ENCODE assay signal across 33 cellular contexts in the genomic region with DNA sequence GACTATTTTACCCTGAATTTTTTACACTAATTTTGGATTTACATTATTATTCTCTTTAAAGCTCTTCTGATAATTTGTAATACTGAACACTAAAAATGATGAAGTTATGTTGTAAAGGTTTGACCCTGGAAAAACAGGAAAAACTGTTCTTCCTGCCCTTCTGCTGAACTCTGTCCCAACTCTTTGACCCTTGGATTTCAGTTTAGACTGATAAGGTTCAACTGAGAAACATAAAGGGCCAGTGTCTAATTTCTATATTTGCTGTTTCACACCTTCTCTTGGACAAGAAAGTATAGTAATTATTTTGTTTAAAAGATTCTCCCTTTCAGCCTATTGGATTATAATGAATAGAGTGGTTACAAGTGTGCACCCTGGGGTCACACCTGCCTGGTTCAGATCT.
"Had no signal": no experiment of that assay in that cellular context is flagged by ENCODE, and none has a peak within 500 bp of the region (broad histone marks: within the 10 kb centered on the region; RNA-seq: fewer than 3 reads in every experiment).

No MANE protein-coding gene starts in this region.

- H3K4me3 Mint-ChIP-seq: activated T-cell treated with anti-CD3 and anti-CD28 coated beads, Interleukin-2, amount 50 U/mL, for 72 hours; dendritic cell treated with granulocyte-macrophage colony-stimulating factor and Interleukin-4, amounts not matched to agents 40 ng/mL and 50 ng/mL, for 4 days; immature natural killer cell; naive B cell; stimulated activated memory B cell treated with anti-CD40 and anti-IgM and Interleukin-4, amounts not matched to agents 10 μg/mL and 1 μg/mL and 100 μg/mL, for 72 hours; stimulated activated naive CD8-positive, alpha-beta T cell treated with anti-CD3 and anti-CD28 coated beads, Interleukin-15, amount 100 ng/mL, for 72 hours; T-cell had no signal

- ATAC-seq: activated naive CD4-positive, alpha-beta T cell treated with anti-CD3 and anti-CD28 coated beads, Interleukin-2, amount 50 U/mL, for 72 hours; activated T-cell treated with anti-CD3 and anti-CD28 coated beads, Interleukin-2, amount 50 U/mL, for 72 hours; stimulated activated memory B cell treated with anti-CD40 and anti-IgM and Interleukin-4, amounts not matched to agents 10 μg/mL and 1 μg/mL and 100 μg/mL, for 72 hours; stimulated activated naive CD8-positive, alpha-beta T cell treated with anti-CD3 and anti-CD28 coated beads, Interleukin-15, amount 100 ng/mL, for 72 hours; T-cell had no signal

- H3K27ac Mint-ChIP-seq: activated naive CD4-positive, alpha-beta T cell treated with anti-CD3 and anti-CD28 coated beads, Interleukin-2, amount 50 U/mL, for 72 hours; activated T-cell treated with anti-CD3 and anti-CD28 coated beads, Interleukin-2, amount 50 U/mL, for 72 hours; dendritic cell treated with granulocyte-macrophage colony-stimulating factor and Interleukin-4, amounts not matched to agents 40 ng/mL and 50 ng/mL, for 4 days; immature natural killer cell; naive B cell; stimulated activated memory B cell treated with anti-CD40 and anti-IgM and Interleukin-4, amounts not matched to agents 10 μg/mL and 1 μg/mL and 100 μg/mL, for 72 hours; stimulated activated naive CD8-positive, alpha-beta T cell treated with anti-CD3 and anti-CD28 coated beads, Interleukin-15, amount 100 ng/mL, for 72 hours; T-cell had no signal

- H3K27me3 ChIP-seq: breast epithelium, ovary, sigmoid colon, thyroid gland, upper lobe of left lung, vagina had no signal

- H3K4me1 Mint-ChIP-seq: immature natural killer cell; naive B cell; stimulated activated memory B cell treated with anti-CD40 and anti-IgM and Interleukin-4, amounts not matched to agents 10 μg/mL and 1 μg/mL and 100 μg/mL, for 72 hours; stimulated activated naive CD8-positive, alpha-beta T cell treated with anti-CD3 and anti-CD28 coated beads, Interleukin-15, amount 100 ng/mL, for 72 hours; T-cell had no signal

- H3K4me3 ChIP-seq: breast epithelium, ovary, prostate gland, sigmoid colon, smooth muscle cell, thyroid gland, upper lobe of left lung, vagina had no signal

- H3K4me1 ChIP-seq: breast epithelium, prostate gland, sigmoid colon, thyroid gland, vagina had no signal

- H3K27ac ChIP-seq: breast epithelium, ovary, prostate gland, sigmoid colon, thyroid gland, upper lobe of left lung, vagina had no signal

- DNase-seq: activated CD4-positive, alpha-beta T cell treated with anti-CD3 and anti-CD28 coated beads for 4 hours; activated CD4-positive, alpha-beta T cell treated with anti-CD3 and anti-CD28 coated beads, Interleukin-2, amount 50 U/mL, for 4 hours; activated CD4-positive, CD25-positive, alpha-beta regulatory T cell; activated naive CD4-positive, alpha-beta T cell; activated T-cell treated with anti-CD3 and anti-CD28 coated beads for 4 hours; activated T-cell treated with anti-CD3 and anti-CD28 coated beads, Interleukin-2, amount 50 U/mL, for 72 hours; central memory CD4-positive, alpha-beta T cell; effector CD8-positive, alpha-beta T cell; foreskin fibroblast; head of caudate nucleus; hypothalamus; immature natural killer cell; kidney; mammary epithelial cell; naive B cell; ovary; retina; sigmoid colon; stimulated activated CD4-positive, alpha-beta T cell treated with anti-CD3 and anti-CD28 coated beads, Interleukin-1b, Interleukin-23, amount 100 ng/mL, for 48 hours; stimulated activated CD4-positive, alpha-beta T cell treated with anti-CD3 and anti-CD28 coated beads, Interleukin-4, amount 100 ng/mL, for 4 hours; stimulated activated CD8-positive, alpha-beta memory T cell treated with anti-CD3 and anti-CD28 coated beads, Interleukin-4, amount 100 ng/mL, for 48 hours; stimulated activated naive CD8-positive, alpha-beta T cell treated with anti-CD3 and anti-CD28 coated beads, Interleukin-15, amount 100 ng/mL, for 72 hours; substantia nigra; T-cell; thyroid gland had no signal

- H3K27me3 Mint-ChIP-seq: stimulated activated memory B cell treated with anti-CD40 and anti-IgM and Interleukin-4, amounts not matched to agents 10 μg/mL and 1 μg/mL and 100 μg/mL, for 72 hours; stimulated activated naive CD8-positive, alpha-beta T cell treated with anti-CD3 and anti-CD28 coated beads, Interleukin-15, amount 100 ng/mL, for 72 hours; T-cell had no signal

- H3K9me3 ChIP-seq: ovary, prostate gland, sigmoid colon, thyroid gland had no signal

- H3K36me3 ChIP-seq: breast epithelium, ovary, prostate gland, thyroid gland, upper lobe of left lung, vagina had no signal
